21 cellular contexts compared by ENCODE assay signal in genomic region chr15:91209318-91209717, GRCh38.
DNase-seq lines count a peak whose midpoint lies in the region; ATAC-seq and TF ChIP-seq lines count a peak whose summit lies in the region.
"Had no signal": no experiment of that assay in that cellular context is flagged by ENCODE, and none has a peak within 500 bp of the region (broad histone marks: within the 10 kb centered on the region; RNA-seq: fewer than 3 reads in every experiment).

No MANE protein-coding gene starts in this region.

- H2AFZ ChIP-seq in smooth muscle cell (ENCODE audit: low read depth): no peak overlapping the region

- peaks cover 5% of the 10 kb centered on the region for H3K4me1 ChIP-seq in lower lobe of right lung
- no peaks in the 10 kb centered on the region for H3K4me1 ChIP-seq in smooth muscle cell (ENCODE audit: low read depth)
- no peaks in the 10 kb centered on the region for H3K4me1 ChIP-seq in Caco-2
- H3K4me1 ChIP-seq: BE2C, BLaER1 had no signal

- peak overlapping the region; percentile 72 for H3K27ac ChIP-seq in VCaP
- H3K27ac ChIP-seq in lower lobe of right lung: no peak overlapping the region
- H3K27ac ChIP-seq in smooth muscle cell (ENCODE audit: low read depth): no peak overlapping the region
- H3K27ac ChIP-seq: BLaER1 had no signal

- peaks cover 28% of the 10 kb centered on the region for H3K27me3 Mint-ChIP-seq in Caco-2 (ENCODE audit: insufficient read depth, unreplicated experiment)

- H3K4me3 Mint-ChIP-seq in Caco-2 (ENCODE audit: unreplicated experiment): no peak overlapping the region
- H3K4me3 Mint-ChIP-seq: CD14-positive monocyte; CD4-positive, alpha-beta memory T cell; CD4-positive, CD25-positive, alpha-beta regulatory T cell; CD8-positive, alpha-beta memory T cell had no signal

- no peaks in the 10 kb centered on the region for H4K20me1 ChIP-seq in smooth muscle cell (ENCODE audit: low read depth)
- H4K20me1 ChIP-seq: BLaER1 had no signal

- no peaks in the 10 kb centered on the region for H3K79me2 ChIP-seq in smooth muscle cell (ENCODE audit: low read depth)

- H3K36me3 Mint-ChIP-seq in Caco-2 (ENCODE audit: insufficient read depth, unreplicated experiment): no peaks in the 10 kb centered on the region
- H3K36me3 Mint-ChIP-seq: CD14-positive monocyte; CD4-positive, CD25-positive, alpha-beta regulatory T cell had no signal

- POLR2A ChIA-PET in Caco-2 (lab: Charles Lee): no interaction called here

- BruUV-seq in Caco-2 (replicated peaks; lab: Mats Ljungman, UMichigan): no TSS peak

- H3K27me3 ChIP-seq in lower lobe of right lung (ENCODE audit: low read depth) (peaks cover 5% of the 10 kb centered on the region), smooth muscle cell (ENCODE audit: low read depth) (peaks cover 4% of the 10 kb centered on the region), Caco-2 (replicated peaks; ENCODE audit: control insufficient read depth, insufficient read depth, low read length) (no peaks in the 10 kb centered on the region)
- H3K27me3 ChIP-seq: BLaER1 had no signal

- H3F3A ChIP-seq in smooth muscle cell (ENCODE audit: low read depth): no peaks in the 10 kb centered on the region

- H3K9ac ChIP-seq in smooth muscle cell (ENCODE audit: low read depth): no peak overlapping the region
- H3K9ac ChIP-seq: BLaER1 had no signal

- H3K4me3 ChIP-seq in lower lobe of right lung (no peak overlapping the region), smooth muscle cell (no peak overlapping the region), Caco-2 (ENCODE audit: low read depth, low read length) (no peak overlapping the region)
- H3K4me3 ChIP-seq: BLaER1, GM12878 had no signal

- no peaks in the 10 kb centered on the region for H3K9me3 Mint-ChIP-seq in Caco-2 (ENCODE audit: unreplicated experiment)

- ATAC-seq in lower lobe of right lung: peak; percentile 41 to 74
- ATAC-seq: GM12878 had no signal

- intact Hi-C loops in lower lobe of right lung (cut with DNase I) (no loop called here), Caco-2 (cut with micrococcal nuclease; ENCODE audit: unreplicated experiment) (no loop called here)

- H3K4me2 ChIP-seq in smooth muscle cell: no peak overlapping the region
- H3K4me2 ChIP-seq: BLaER1 had no signal

- H3K9me3 ChIP-seq in lower lobe of right lung (no peaks in the 10 kb centered on the region), smooth muscle cell (replicated peaks; ENCODE audit: low read depth) (no peaks in the 10 kb centered on the region), Caco-2 (no peaks in the 10 kb centered on the region)
- H3K9me3 ChIP-seq: BE2C, BLaER1 had no signal

- H3K27ac Mint-ChIP-seq in Caco-2 (ENCODE audit: unreplicated experiment): no peak overlapping the region
- H3K27ac Mint-ChIP-seq: CD14-positive monocyte; CD4-positive, alpha-beta memory T cell; CD4-positive, CD25-positive, alpha-beta regulatory T cell; CD8-positive, alpha-beta memory T cell had no signal

- 73% methylated on average over 4 of the region's 4 CpGs for WGBS in smooth muscle cell (ENCODE audit: low lambda C conversion rate)

- CTCF ChIA-PET in Caco-2 (lab: Charles Lee): no interaction called here

- no peak for TF ChIP-seq CTCF in VCaP (conservative IDR thresholded peaks at IDR 0.05)
- TF ChIP-seq CTCF in lower lobe of right lung (IDR thresholded peaks at IDR 0.05): no peak
- TF ChIP-seq CTCF in smooth muscle cell (IDR thresholded peaks at IDR 0.05; ENCODE audit: borderline replicate concordance, insufficient read depth, poor library complexity, severe bottlenecking): no peak
- TF ChIP-seq CTCF in Caco-2 (IDR thresholded peaks at IDR 0.05; ENCODE audit: insufficient read depth in 1 of 2, low read depth in 1 of 2, low read length in 1 of 2, severe bottlenecking in 1 of 2, unreplicated experiment in 1 of 2): no peak

- H3K36me3 ChIP-seq in lower lobe of right lung (no peaks in the 10 kb centered on the region), smooth muscle cell (ENCODE audit: low read depth) (no peaks in the 10 kb centered on the region), Caco-2 (ENCODE audit: control insufficient read depth, insufficient read depth, low read length) (no peaks in the 10 kb centered on the region)
- H3K36me3 ChIP-seq: BE2C, BLaER1 had no signal

- DNase-seq in NCI-H1048 (lab: John Stamatoyannopoulos, UW) (peak; percentile 17), lower lobe of right lung (peak; percentile 49), smooth muscle cell (lab: John Stamatoyannopoulos, UW; ENCODE audit: unreplicated experiment) (no peak), DMS53 treated with DMSO at 0.1 percent for 48 hours (lab: John Stamatoyannopoulos, UW; ENCODE audit: unreplicated experiment) (no peak), Caco-2 (no peak)
- DNase-seq: 8988T; ACHN; BE2C; C1 segment of cervical spinal cord; Calu3; CD4-positive, alpha-beta memory T cell; CD4-positive, CD25-positive, alpha-beta regulatory T cell; CD8-positive, alpha-beta memory T cell; DMS79; DND-41; EL; GDM1 had no signal

- no peaks in the 10 kb centered on the region for H3K4me1 Mint-ChIP-seq in Caco-2 (ENCODE audit: low read depth, unreplicated experiment)
- H3K4me1 Mint-ChIP-seq: CD14-positive monocyte; CD4-positive, alpha-beta memory T cell; CD4-positive, CD25-positive, alpha-beta regulatory T cell; CD8-positive, alpha-beta memory T cell had no signal

Comparison
In these comparisons a context has a peak if more than half of its experiments do, and no peak if none do; other contexts are left out.
1. DNase-seq: peak in NCI-H1048 (single experiment) and lower lobe of right lung (single experiment); none in smooth muscle cell (single experiment), DMS53 treated with DMSO at 0.1 percent for 48 hours (single experiment) and Caco-2 (0 of 2).